In genomic region chr19:2607712-2608601, GRCh38 we compare ENCODE assay signal across 8 cellular contexts.
DNase-seq lines count a peak whose midpoint lies in the region; ATAC-seq and TF ChIP-seq lines count a peak whose summit lies in the region.

No MANE protein-coding gene starts in this region.

- H3K4me1 ChIP-seq in gastroesophageal sphincter: peaks cover 0 to 35% (median 15%) of the 10 kb centered on the region in 3 donors

- H3K4me1 Mint-ChIP-seq in natural killer cell: peaks cover 13 to 25% of the 10 kb centered on the region in 2 donors

- H3K27ac Mint-ChIP-seq in natural killer cell: peak overlapping the region; percentile 42 to 47

- H3K9me3 Mint-ChIP-seq in natural killer cell: no peaks in the 10 kb centered on the region

- no peaks in the 10 kb centered on the region for H3K9me3 ChIP-seq in gastroesophageal sphincter

- no peaks in the 10 kb centered on the region for H3K36me3 ChIP-seq in gastroesophageal sphincter

- WGBS in gastroesophageal sphincter (ENCODE audit: low coverage in 1 of 2), 2 donors: 55 to 70% methylated on average over 5 to 23 of the region's 47 CpGs

- DNase-seq in activated CD8-positive, alpha-beta memory T cell treated with anti-CD3 and anti-CD28 coated beads for 4 hours (ENCODE audit: low read depth in 2 of 2): peak; percentile 87 to 92
- DNase-seq in natural killer cell: peak; percentile 59
- DNase-seq in COLO829 (ENCODE audit: low spot score): no peak
- no peak for DNase-seq in HuH-7.5 (ENCODE audit: low spot score)
- no peak for DNase-seq in NCI-H446 (lab: John Stamatoyannopoulos, UW)

- TF ChIP-seq EP300 in gastroesophageal sphincter (IDR thresholded peaks at IDR 0.05): no peak

- peak overlapping the region; percentile 68 for H3K4me3 Mint-ChIP-seq in natural killer cell

- no peak for TF ChIP-seq POLR2A in gastroesophageal sphincter (IDR thresholded peaks at IDR 0.05)

- ATAC-seq in GM18907 (IDR thresholded peaks at IDR 0.05; ENCODE audit: unreplicated experiment): peak; percentile 36
- ATAC-seq in HG03280 (IDR thresholded peaks at IDR 0.05; ENCODE audit: unreplicated experiment): peak; percentile 46
- peak; percentile 62 to 76 (median 68) for ATAC-seq in natural killer cell
- no peak for ATAC-seq in gastroesophageal sphincter

- H3K36me3 Mint-ChIP-seq in natural killer cell: no peaks in the 10 kb centered on the region

- no peak overlapping the region for H3K4me3 ChIP-seq in gastroesophageal sphincter

- no peak for TF ChIP-seq CTCF in natural killer cell (IDR thresholded peaks at IDR 0.05)
- no peak for TF ChIP-seq CTCF in gastroesophageal sphincter (IDR thresholded peaks at IDR 0.05)

- peaks cover 13 to 18% of the 10 kb centered on the region in 2 donors for H3K27me3 Mint-ChIP-seq in natural killer cell (ENCODE audit: low read depth in 2 of 2)

- peak overlapping the region in 1 of 4 donors; percentile 94 for H3K27ac ChIP-seq in gastroesophageal sphincter

- no peaks in the 10 kb centered on the region for H3K27me3 ChIP-seq in gastroesophageal sphincter

- intact Hi-C loops in natural killer cell (cut with micrococcal nuclease): loop anchor here (1.0 kb wide), 1 partner anchor 132 kb away; the partner anchor contains the start of gene GADD45B

Comparison
In these comparisons a context has a peak if more than half of its experiments do, and no peak if none do; other contexts are left out.
1. DNase-seq: peak in activated CD8-positive, alpha-beta memory T cell treated with anti-CD3 and anti-CD28 coated beads for 4 hours (2 of 2) and natural killer cell (single experiment); none in COLO829 (single experiment), HuH-7.5 (single experiment) and NCI-H446 (0 of 2).